In the genomic region with DNA sequence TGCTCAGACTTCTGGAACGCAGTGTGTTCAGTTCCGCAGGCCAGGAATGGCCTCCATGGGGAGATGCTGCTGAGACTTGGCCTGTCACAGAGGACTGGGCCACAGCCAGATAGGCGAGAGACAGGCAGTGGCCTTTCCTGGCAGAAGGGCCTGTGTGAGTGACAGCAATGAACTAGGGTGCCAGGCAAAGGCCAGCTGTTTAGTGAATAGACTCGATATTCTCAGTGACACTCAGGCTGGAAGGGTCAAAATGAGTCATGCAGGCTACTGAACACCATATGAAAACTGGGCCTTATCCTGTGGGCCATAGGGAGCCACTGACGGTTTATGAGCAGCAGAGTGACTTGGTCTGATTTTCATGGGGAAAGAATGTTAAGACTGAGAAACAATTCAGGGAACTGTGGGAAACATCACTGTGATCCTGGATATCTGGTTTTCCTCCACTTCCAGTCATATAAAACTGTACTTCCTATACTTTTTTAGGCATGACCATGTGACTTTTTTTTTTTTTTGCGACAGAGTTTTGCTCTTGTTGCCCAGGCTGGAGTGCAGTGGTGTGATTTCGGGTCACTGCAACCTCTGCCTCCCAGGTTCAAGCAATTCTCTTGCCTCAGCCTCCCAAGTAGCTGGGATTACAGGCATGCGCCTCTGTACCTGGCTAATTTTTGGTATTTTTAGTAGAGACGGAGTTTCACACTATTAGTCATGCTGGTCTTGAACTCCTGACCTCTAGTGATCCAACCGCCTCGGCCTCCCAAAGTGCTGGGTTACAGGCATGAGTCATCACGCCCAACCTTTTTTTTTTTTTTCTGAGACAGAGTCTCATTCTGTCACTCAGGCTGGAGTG, we compare ENCODE assay signal across 8 cellular contexts. TPM values are rescaled to one million over a fixed set of nuclear protein-coding genes. Genes with fewer than 3 reads are reported as not detected.
DNase-seq lines count a peak whose midpoint lies in the region; ATAC-seq and TF ChIP-seq lines count a peak whose summit lies in the region.

No MANE protein-coding gene starts in this region.

- in situ Hi-C loops in GM13976 (cut with MboI; ENCODE audit: low sequenced_read_pairs, unreplicated experiment): loop anchor here (25.0 kb wide), 1 partner anchor 476 kb away; no protein-coding TSS in a partner anchor

- H3K4me1 ChIP-seq in KMS-11 (ENCODE audit: low read depth, poor library complexity, severe bottlenecking) (peaks cover 61% of the 10 kb centered on the region), parathyroid adenoma (peaks cover 4% of the 10 kb centered on the region)

- no peaks in the 10 kb centered on the region for H3K27me3 ChIP-seq in KMS-11 (ENCODE audit: insufficient read depth, low read depth)
- H3K27me3 ChIP-seq in parathyroid adenoma (ENCODE audit: control insufficient read depth, insufficient read depth, low read length): no peaks in the 10 kb centered on the region

- no peaks in the 10 kb centered on the region for H3K79me2 ChIP-seq in KMS-11 (ENCODE audit: insufficient read depth, low read depth)
- H3K79me2 ChIP-seq in parathyroid adenoma: no peaks in the 10 kb centered on the region

- H3K27ac ChIP-seq in KMS-11 (peak overlapping the region; percentile 54), parathyroid adenoma (peak overlapping the region; percentile 42)

- CTCF ChIA-PET in activated CD4-positive, alpha-beta memory T cell treated with anti-CD3 and anti-CD28 coated beads, Interleukin-2, amount 10 ng/mL, durations not matched to agents 7 days and 5 days (lab: Charles Lee): interaction anchor here (0.6 to 5.7 kb wide), 15 partner anchors 37 to 1198 kb away, joined by 3 to 76 read pairs (median 3); no protein-coding TSS in a partner anchor

- H3K36me3 Mint-ChIP-seq in activated CD4-positive, alpha-beta memory T cell treated with anti-CD3 and anti-CD28 coated beads, Interleukin-2, amount 10 ng/mL, durations not matched to agents 7 days and 5 days (ENCODE audit: low read depth): no peaks in the 10 kb centered on the region

- H3K4me2 ChIP-seq in KMS-11 (peak overlapping the region; percentile 22), parathyroid adenoma (ENCODE audit: low read length) (no peak overlapping the region)

- peak overlapping the region; percentile 67 for H3K27ac Mint-ChIP-seq in activated CD4-positive, alpha-beta memory T cell treated with anti-CD3 and anti-CD28 coated beads, Interleukin-2, amount 10 ng/mL, durations not matched to agents 7 days and 5 days

- no peaks in the 10 kb centered on the region for H3K9me3 Mint-ChIP-seq in activated CD4-positive, alpha-beta memory T cell treated with anti-CD3 and anti-CD28 coated beads, Interleukin-2, amount 10 ng/mL, durations not matched to agents 7 days and 5 days

- H3K9me3 ChIP-seq in parathyroid adenoma (ENCODE audit: control insufficient read depth, low read length): no peaks in the 10 kb centered on the region

- H2AFZ ChIP-seq in KMS-11 (ENCODE audit: low read depth) (no peak overlapping the region; the same call in 1 of the 2 replicates), parathyroid adenoma (no peak overlapping the region)

- peaks cover 56% of the 10 kb centered on the region for H3K4me1 Mint-ChIP-seq in activated CD4-positive, alpha-beta memory T cell treated with anti-CD3 and anti-CD28 coated beads, Interleukin-2, amount 10 ng/mL, durations not matched to agents 7 days and 5 days

- no peaks in the 10 kb centered on the region for H3K27me3 Mint-ChIP-seq in activated CD4-positive, alpha-beta memory T cell treated with anti-CD3 and anti-CD28 coated beads, Interleukin-2, amount 10 ng/mL, durations not matched to agents 7 days and 5 days

- peak; percentile 67 for DNase-seq in GM13976 (ENCODE audit: low spot score)
- peak; percentile 79 for DNase-seq in activated CD4-positive, alpha-beta memory T cell treated with anti-CD3 and anti-CD28 coated beads, Interleukin-2, amount 10 ng/mL, durations not matched to agents 7 days and 5 days
- peak; percentile 74 for DNase-seq in fibroblast of peridontal ligament (ENCODE audit: extremely low read depth)
- no peak for DNase-seq in NCI-H510A (lab: John Stamatoyannopoulos, UW)
- no peak for DNase-seq in NCI-H526 treated with DMSO at 0.1 percent for 48 hours (lab: John Stamatoyannopoulos, UW)

- no peak overlapping the region for H3K4me3 Mint-ChIP-seq in activated CD4-positive, alpha-beta memory T cell treated with anti-CD3 and anti-CD28 coated beads, Interleukin-2, amount 10 ng/mL, durations not matched to agents 7 days and 5 days

- H3K4me3 ChIP-seq in KMS-11 (IDR thresholded peaks at IDR 0.05; ENCODE audit: insufficient read depth, low read depth, low read length): no peak overlapping the region
- no peak overlapping the region for H3K4me3 ChIP-seq in parathyroid adenoma (ENCODE audit: low read depth, low read length)

- POLR2A ChIA-PET in activated CD4-positive, alpha-beta memory T cell treated with anti-CD3 and anti-CD28 coated beads, Interleukin-2, amount 10 ng/mL, durations not matched to agents 7 days and 5 days (lab: Charles Lee): interaction anchor here (1.1 kb wide), 1 partner anchor 139 kb away, joined by 3 read pairs; no protein-coding TSS in a partner anchor

- H3K36me3 ChIP-seq in KMS-11 (ENCODE audit: insufficient read depth) (no peaks in the 10 kb centered on the region), parathyroid adenoma (ENCODE audit: control insufficient read depth, insufficient read depth, low read length) (no peaks in the 10 kb centered on the region)

- no peak overlapping the region for H3K9ac ChIP-seq in KMS-11
- no peak overlapping the region for H3K9ac ChIP-seq in parathyroid adenoma

- ATAC-seq in GM21737 (IDR thresholded peaks at IDR 0.05; ENCODE audit: unreplicated experiment): peak; percentile 60

- TF ChIP-seq CTCF in GM13976 (IDR thresholded peaks at IDR 0.05; ENCODE audit: borderline replicate concordance, control extremely low read depth, extremely low read depth, insufficient read depth, missing control alignments) (no peak), KMS-11 (conservative IDR thresholded peaks at IDR 0.05; ENCODE audit: low read depth, low read length) (no peak), parathyroid adenoma (IDR thresholded peaks at IDR 0.05) (no peak)

- no peaks in the 10 kb centered on the region for H4K20me1 ChIP-seq in KMS-11 (ENCODE audit: insufficient read depth)

RNA-seq across cellular contexts. Expression of a gene that starts 5.2 kb away (rescaled TPM):
- total RNA-seq in activated CD4-positive, alpha-beta memory T cell treated with anti-CD3 and anti-CD28 coated beads, Interleukin-2, amount 10 ng/mL, durations not matched to agents 7 days and 5 days: 10 to 100 TPM; 29.4 to 31.5 TPM

RNA-seq across cellular contexts. Expression of a gene that starts 43.7 kb away (rescaled TPM):
- total RNA-seq in activated CD4-positive, alpha-beta memory T cell treated with anti-CD3 and anti-CD28 coated beads, Interleukin-2, amount 10 ng/mL, durations not matched to agents 7 days and 5 days: not detected

Comparison
In these comparisons a context has a peak if more than half of its experiments do, and no peak if none do; other contexts are left out.
1. DNase-seq: peak in GM13976 (single experiment), activated CD4-positive, alpha-beta memory T cell treated with anti-CD3 and anti-CD28 coated beads, Interleukin-2, amount 10 ng/mL, durations not matched to agents 7 days and 5 days (single experiment) and fibroblast of peridontal ligament (single experiment); none in NCI-H510A (single experiment) and NCI-H526 treated with DMSO at 0.1 percent for 48 hours (single experiment).